21 cellular contexts compared by ENCODE assay signal in genomic region chr6:35087361-35088280, GRCh38. TPM values are rescaled to one million over a fixed set of nuclear protein-coding genes. Genes with fewer than 3 reads are reported as not detected.
DNase-seq lines count a peak whose midpoint lies in the region; ATAC-seq, FAIRE-seq and TF ChIP-seq lines count a peak whose summit lies in the region.
"Had no signal": no experiment of that assay in that cellular context is flagged by ENCODE, and none has a peak within 500 bp of the region (broad histone marks: within the 10 kb centered on the region; RNA-seq: fewer than 3 reads in every experiment).

No MANE protein-coding gene starts in this region.

- no peak overlapping the region for H3K23ac ChIP-seq in H1 (ENCODE audit: insufficient read length)

- no peak overlapping the region for H2AK5ac ChIP-seq in H1 (ENCODE audit: low read depth, low read length)

- POLR2A ChIA-PET in H1 (lab: Charles Lee; ENCODE audit: partially characterized antibody), result interaction anchor here (1.2 kb wide), 1 partner anchor 40 kb away, joined by 3 read pairs; no protein-coding TSS in a partner anchor
- POLR2A ChIA-PET in A673 (lab: Charles Lee; ENCODE audit: low non-redundant PET), result no interaction called here

- TF ChIP-seq CTCF in H1 (IDR thresholded peaks at IDR 0.05; ENCODE audit: control extremely low read depth in 1 of 3, insufficient read depth in 1 of 3, low read depth in 1 of 3, low read length in 3 of 3) (no peak), A673 (conservative IDR thresholded peaks at IDR 0.05; ENCODE audit: low read depth, low read length) (no peak)

- no peaks in the 10 kb centered on the region for H3K79me1 ChIP-seq in H1 (ENCODE audit: low read depth, low read length)

- H3K4me1 Mint-ChIP-seq in activated T-cell treated with anti-CD3 and anti-CD28 coated beads, Interleukin-2, amount 50 U/mL, for 24 hours (ENCODE audit: low read depth), result no peaks in the 10 kb centered on the region
- no peaks in the 10 kb centered on the region for H3K4me1 Mint-ChIP-seq in effector memory CD8-positive, alpha-beta T cell (ENCODE audit: low read depth in 2 of 2)

- no peak overlapping the region for H3K4ac ChIP-seq in H1 (replicated peaks; ENCODE audit: insufficient read length, low read depth, low read length)

- H3K9ac ChIP-seq in H1 (replicated peaks in 1 of 4; ENCODE audit: extremely low read depth in 1 of 4, low read depth in 3 of 4, low read length in 3 of 4), result no peak overlapping the region

- H2BK12ac ChIP-seq in H1 (ENCODE audit: low read depth, low read length), result no peak overlapping the region

- H3K14ac ChIP-seq in H1 (ENCODE audit: insufficient read length), result no peak overlapping the region

- WGBS in H1 (ENCODE audit: extremely low coverage in 1 of 2, insufficient coverage in 1 of 2, insufficient read length in 1 of 2, insufficient replicate concordance in 2 of 2, low coverage in 1 of 2, low lambda C conversion rate in 2 of 2, missing lambda C conversion rate in 1 of 2), 2 experiments, result 93% methylated on average over 22 of the region's 22 CpGs; no CpG with 5 or more reads in 1 of the 2 experiments

- H3K27me3 ChIP-seq in H1 (replicated peaks in 1 of 4; ENCODE audit: control insufficient read depth in 3 of 4, extremely low read depth in 1 of 4, insufficient read depth in 3 of 4, low read length in 3 of 4) (no peaks in the 10 kb centered on the region), A673 (replicated peaks; ENCODE audit: insufficient read depth, low read depth, low read length, poor library complexity) (no peaks in the 10 kb centered on the region)
- H3K27me3 ChIP-seq: right lobe of liver, testis had no signal

- no peak overlapping the region for H2BK15ac ChIP-seq in H1 (ENCODE audit: low read length)

- no peak overlapping the region for H3K4me3 Mint-ChIP-seq in activated T-cell treated with anti-CD3 and anti-CD28 coated beads, Interleukin-2, amount 50 U/mL, for 24 hours
- H3K4me3 Mint-ChIP-seq in effector memory CD8-positive, alpha-beta T cell, result no peak overlapping the region
- H3K4me3 Mint-ChIP-seq: activated CD8-positive, alpha-beta memory T cell treated with anti-CD3 and anti-CD28 coated beads, Interleukin-2, amount 10 ng/mL, durations not matched to agents 7 days and 5 days had no signal

- no peak overlapping the region for H4K8ac ChIP-seq in H1 (ENCODE audit: extremely low read depth, insufficient read depth, low read length)

- H3K56ac ChIP-seq in H1 (replicated peaks; ENCODE audit: insufficient read length, low read depth, low read length), result no peak overlapping the region

- no peaks in the 10 kb centered on the region for H3K9me3 Mint-ChIP-seq in activated T-cell treated with anti-CD3 and anti-CD28 coated beads, Interleukin-2, amount 50 U/mL, for 24 hours
- no peaks in the 10 kb centered on the region for H3K9me3 Mint-ChIP-seq in effector memory CD8-positive, alpha-beta T cell

- no peak overlapping the region for H3K4me3 ChIP-seq in H1 (ENCODE audit: extremely low read depth in 1 of 4, insufficient read depth in 2 of 4, low read depth in 3 of 4, low read length in 4 of 4)
- no peak overlapping the region for H3K4me3 ChIP-seq in A673 (ENCODE audit: low read depth, low read length, poor library complexity, severe bottlenecking)
- H3K4me3 ChIP-seq: lung, right lobe of liver, testis had no signal

- H3K79me2 ChIP-seq in H1 (ENCODE audit: control insufficient read depth in 1 of 2, insufficient read depth in 2 of 2, low read length in 2 of 2), result no peaks in the 10 kb centered on the region

- H4K20me1 ChIP-seq in H1 (replicated peaks in 1 of 2; ENCODE audit: control insufficient read depth in 1 of 2, insufficient read depth in 2 of 2, low read length in 2 of 2), result peaks cover 0 to 3% of the 10 kb centered on the region in 2 experiments

- no peaks in the 10 kb centered on the region for H3K27me3 Mint-ChIP-seq in activated T-cell treated with anti-CD3 and anti-CD28 coated beads, Interleukin-2, amount 50 U/mL, for 24 hours
- H3K27me3 Mint-ChIP-seq in effector memory CD8-positive, alpha-beta T cell, result no peaks in the 10 kb centered on the region
- H3K27me3 Mint-ChIP-seq: activated CD8-positive, alpha-beta memory T cell treated with anti-CD3 and anti-CD28 coated beads, Interleukin-2, amount 10 ng/mL, durations not matched to agents 7 days and 5 days had no signal

- H3K9me3 ChIP-seq in H1 (ENCODE audit: insufficient read depth in 2 of 2, low read depth in 1 of 2, low read length in 1 of 2), result no peaks in the 10 kb centered on the region
- no peaks in the 10 kb centered on the region for H3K9me3 ChIP-seq in A673 (ENCODE audit: low read depth, low read length, poor library complexity, severe bottlenecking)
- H3K9me3 ChIP-seq: right lobe of liver, testis had no signal

- no peak for TF ChIP-seq EP300 in H1 (IDR thresholded peaks at IDR 0.05; ENCODE audit: borderline replicate concordance in 1 of 2, low read depth in 2 of 2, low read length in 2 of 2)

- H3K36me3 Mint-ChIP-seq in activated T-cell treated with anti-CD3 and anti-CD28 coated beads, Interleukin-2, amount 50 U/mL, for 24 hours (ENCODE audit: low read depth), result peaks cover 53% of the 10 kb centered on the region
- peaks cover 27% of the 10 kb centered on the region for H3K36me3 Mint-ChIP-seq in effector memory CD8-positive, alpha-beta T cell (ENCODE audit: insufficient read depth)
- H3K36me3 Mint-ChIP-seq: activated CD8-positive, alpha-beta memory T cell treated with anti-CD3 and anti-CD28 coated beads, Interleukin-2, amount 10 ng/mL, durations not matched to agents 7 days and 5 days had no signal

- no peak overlapping the region for H3K27ac Mint-ChIP-seq in activated T-cell treated with anti-CD3 and anti-CD28 coated beads, Interleukin-2, amount 50 U/mL, for 24 hours
- H3K27ac Mint-ChIP-seq in effector memory CD8-positive, alpha-beta T cell, result peak overlapping the region in 1 of 2 donors; percentile 47
- H3K27ac Mint-ChIP-seq: activated CD8-positive, alpha-beta memory T cell treated with anti-CD3 and anti-CD28 coated beads, Interleukin-2, amount 10 ng/mL, durations not matched to agents 7 days and 5 days had no signal

- no peak for ATAC-seq in effector memory CD8-positive, alpha-beta T cell (replicated peaks)
- ATAC-seq: activated CD8-positive, alpha-beta memory T cell treated with anti-CD3 and anti-CD28 coated beads, Interleukin-2, amount 10 ng/mL, durations not matched to agents 7 days and 5 days; HepG2 had no signal

- no peak overlapping the region for H4K91ac ChIP-seq in H1 (replicated peaks; ENCODE audit: insufficient read length, low read length)

- CTCF ChIA-PET in H1 (lab: Charles Lee; ENCODE audit: partially characterized antibody) (interaction anchor here (0.5 to 3.4 kb wide), 9 partner anchors 9 to 1108 kb away, joined by 3 to 13 read pairs (median 4); no protein-coding TSS in a partner anchor), A673 (lab: Charles Lee) (no interaction called here)

- no peaks in the 10 kb centered on the region for H3K23me2 ChIP-seq in H1 (ENCODE audit: low read depth, low read length)

- H3K27ac ChIP-seq in H1 (ENCODE audit: low read depth, low read length), result no peak overlapping the region
- H3K27ac ChIP-seq in A673 (ENCODE audit: low read depth, low read length, poor library complexity, severe bottlenecking), result no peak overlapping the region
- H3K27ac ChIP-seq: VCaP had no signal

- H2BK120ac ChIP-seq in H1 (replicated peaks; ENCODE audit: low read depth, low read length), result no peak overlapping the region

- peak; percentile 7 for DNase-seq in activated T-cell treated with anti-CD3 and anti-CD28 coated beads, Interleukin-2, amount 50 U/mL, for 24 hours
- DNase-seq in activated T-cell treated with anti-CD3 and anti-CD28 coated beads, Interleukin-2, amount 50 U/mL, for 1 hour, result no peak
- peak in 1 of 2 experiments; percentile 36 for DNase-seq in H1 (ENCODE audit: low read depth in 1 of 2, low spot score in 2 of 2)
- peak; percentile 48 for DNase-seq in islet precursor cell
- peak; percentile 37 for DNase-seq in ureter (ENCODE audit: low spot score)
- no peak for DNase-seq in effector memory CD8-positive, alpha-beta T cell
- DNase-seq in NCI-H2107 treated with DMSO at 0.1 percent for 48 hours (lab: John Stamatoyannopoulos, UW; ENCODE audit: unreplicated experiment), result no peak
- no peak for DNase-seq in A673 (ENCODE audit: low spot score)
- DNase-seq: ACHN; activated CD8-positive, alpha-beta memory T cell treated with anti-CD3 and anti-CD28 coated beads, Interleukin-2, amount 10 ng/mL, durations not matched to agents 7 days and 5 days; activated naive CD4-positive, alpha-beta T cell treated with Interleukin-2 at 50 U/mL for 16 hours; NCI-H2081 treated with DMSO at 0.1 percent for 48 hours; NCI-H748 treated with DMSO at 0.1 percent for 48 hours; stimulated activated CD4-positive, alpha-beta T cell treated with anti-CD3 and anti-CD28 coated beads, Interleukin-2, amount 100 ng/mL, for 24 hours; testis had no signal

- peaks cover 3 to 17% (median 8%) of the 10 kb centered on the region in 4 experiments; a peak in 6 of 8 replicates for H3K36me3 ChIP-seq in H1 (ENCODE audit: control insufficient read depth in 2 of 4, insufficient read depth in 4 of 4, low read length in 3 of 4)
- H3K36me3 ChIP-seq in A673 (ENCODE audit: insufficient read depth, low read length, poor library complexity, severe bottlenecking), result peaks cover 4% of the 10 kb centered on the region

- no peak for FAIRE-seq in H1 (lab: Jason Lieb, UNC)
- FAIRE-seq: HepG2, RCC 7860 had no signal

- H2AFZ ChIP-seq in H1 (ENCODE audit: low read length), result no peak overlapping the region

- H3K18ac ChIP-seq in H1 (ENCODE audit: extremely low read depth, low read length), result no peak overlapping the region

- no peak overlapping the region for H2BK20ac ChIP-seq in H1 (ENCODE audit: low read length)

- TF ChIP-seq POLR2A in H1 (IDR thresholded peaks at IDR 0.05; ENCODE audit: control extremely low read depth in 1 of 2, low read depth in 2 of 2, low read length in 2 of 2), result no peak

- H3K4me1 ChIP-seq in H1 (replicated peaks in 1 of 4; ENCODE audit: control insufficient read depth in 3 of 4, insufficient read depth in 4 of 4, low read length in 3 of 4) (peaks cover 0 to under 1% (median 0%) of the 10 kb centered on the region in 4 experiments; a peak in 4 of 7 replicates), A673 (ENCODE audit: insufficient read depth, low read length, poor library complexity, severe bottlenecking) (no peaks in the 10 kb centered on the region)

- no peak overlapping the region for H3K4me2 ChIP-seq in H1 (ENCODE audit: insufficient read depth in 1 of 2, low read depth in 2 of 2, low read length in 2 of 2)

- no peak for TF ChIP-seq RAD21 in H1 (IDR thresholded peaks at IDR 0.05 in 1 of 2, conservative IDR thresholded peaks at IDR 0.05 in 1 of 2; ENCODE audit: low read depth in 2 of 2, low read length in 2 of 2)

- H4K5ac ChIP-seq in H1 (ENCODE audit: insufficient read length, low read depth, low read length), result no peak overlapping the region

- intact Hi-C loops in A673 (cut with micrococcal nuclease; ENCODE audit: unreplicated experiment), result no loop called here

- peak overlapping the region; percentile 35; the same call in 1 of the 2 replicates for H2BK5ac ChIP-seq in H1 (ENCODE audit: low read depth, low read length)

- BruUV-seq in A673 (replicated peaks; lab: Mats Ljungman, UMichigan), result no TSS peak

RNA-seq across cellular contexts. Expression of gene TCP11, which starts 53.5 kb away (rescaled TPM):
- total RNA-seq in H1 (2021; fragmentation: NEBNext Ultra II Directional; extraction: Animal tissue kit (Norgen Biotek cat#: 25700)), result not detected in 2 replicates
- polyA plus RNA-seq in H1 (2011; rRNA removed), result 0.11 and 0.22 TPM in 2 replicates
- polyA plus RNA-seq in H1 (2011; cell fraction: cytosol; rRNA removed), result not detected
- not detected for polyA plus RNA-seq in H1 (2011; cell fraction: nucleus; rRNA removed)
- not detected in 4 replicates for polyA plus RNA-seq in H1 (2012, experiment 1 of 2)
- polyA plus RNA-seq in H1 (2012, experiment 2 of 2), result not detected
- polyA plus RNA-seq in H1 (2013, experiment 1 of 2), result 0.10 TPM
- not detected for polyA plus RNA-seq in H1 (2013, experiment 2 of 2)
- polyA minus RNA-seq in H1 (2011; rRNA and poly(A)+ RNA removed), result not detected in 2 replicates
- polyA minus RNA-seq in H1 (2011; cell fraction: cytosol; rRNA and poly(A)+ RNA removed), result not detected
- polyA minus RNA-seq in H1 (2011; cell fraction: nucleus; rRNA and poly(A)+ RNA removed), result not detected
- total RNA-seq in ureter (not detected), A673 (2021) (not detected in 2 replicates)
- total RNA-seq: activated CD8-positive, alpha-beta memory T cell treated with anti-CD3 and anti-CD28 coated beads, Interleukin-2, amount 10 ng/mL, durations not matched to agents 7 days and 5 days; HepG2 had no signal
- polyA plus RNA-seq: neural cell had no signal

Comparison
In these comparisons a context has a peak if more than half of its experiments do, and no peak if none do; other contexts are left out.
1. DNase-seq: peak in activated T-cell treated with anti-CD3 and anti-CD28 coated beads, Interleukin-2, amount 50 U/mL, for 24 hours (single experiment), islet precursor cell (single experiment) and ureter (single experiment); none in activated T-cell treated with anti-CD3 and anti-CD28 coated beads, Interleukin-2, amount 50 U/mL, for 1 hour (single experiment), effector memory CD8-positive, alpha-beta T cell (0 of 3), NCI-H2107 treated with DMSO at 0.1 percent for 48 hours (single experiment) and A673 (single experiment).